In genomic region chr3:69948246-69948862, GRCh38 we compare ENCODE assay signal across 9 cellular contexts. TPM values are rescaled to one million over a fixed set of nuclear protein-coding genes. Genes with fewer than 3 reads are reported as not detected.
A peak's percentile ranks its signal among the peaks of the same experiment; 100 is the strongest.
DNase-seq lines count a peak whose midpoint lies in the region; ATAC-seq and TF ChIP-seq lines count a peak whose summit lies in the region.
"Had no signal": no experiment of that assay in that cellular context is flagged by ENCODE, and none has a peak within 500 bp of the region (broad histone marks: within the 10 kb centered on the region; RNA-seq: fewer than 3 reads in every experiment).

No MANE protein-coding gene starts in this region.

- ATAC-seq in natural killer cell (no peak), PC-3 (no peak), GM21528 (IDR thresholded peaks at IDR 0.05; ENCODE audit: low FRiP score, unreplicated experiment) (no peak), HG03520 (IDR thresholded peaks at IDR 0.05; ENCODE audit: unreplicated experiment) (no peak)
- ATAC-seq in natural killer cell treated with Interleukin-12 subunit alpha and Interleukin-12 subunit beta and Interleukin-15 and Interleukin-18, amount 100 ng/mL, for 72 hours: no peak

- no TSS peak for BruUV-seq in PC-3 (replicated peaks; lab: Mats Ljungman, UMichigan)

- intact Hi-C loops in natural killer cell (cut with micrococcal nuclease): no loop called here
- intact Hi-C loops in PC-3 (cut with micrococcal nuclease): loop anchor here (1.0 to 2.0 kb wide), 3 partner anchors 94 to 257 kb away; no protein-coding TSS in a partner anchor

- H3F3A ChIP-seq in PC-3 (ENCODE audit: low read length, unreplicated experiment): no peaks in the 10 kb centered on the region

- CTCF ChIA-PET in PC-3 (lab: Charles Lee): interaction anchor here (0.6 to 0.8 kb wide), 4 partner anchors 153 to 1710 kb away, joined by 3 to 7 read pairs (median 4); no protein-coding TSS in a partner anchor

- no peaks in the 10 kb centered on the region for H3K9me3 ChIP-seq in PC-3 (ENCODE audit: low read length)

- H3K27ac Mint-ChIP-seq in natural killer cell: no peak overlapping the region
- no peak overlapping the region for H3K27ac Mint-ChIP-seq in natural killer cell treated with Interleukin-12 subunit alpha and Interleukin-12 subunit beta and Interleukin-15 and Interleukin-18, amount 100 ng/mL, for 72 hours

- no peaks in the 10 kb centered on the region for H3K79me2 ChIP-seq in PC-3 (ENCODE audit: low read length)

- POLR2A ChIA-PET in PC-3 (lab: Charles Lee; ENCODE audit: unreplicated experiment): no interaction called here

- H3K4me3 Mint-ChIP-seq in natural killer cell: no peak overlapping the region
- no peak overlapping the region for H3K4me3 Mint-ChIP-seq in natural killer cell treated with Interleukin-12 subunit alpha and Interleukin-12 subunit beta and Interleukin-15 and Interleukin-18, amount 100 ng/mL, for 72 hours

- no peak overlapping the region for H2AFZ ChIP-seq in PC-3 (ENCODE audit: low read length)

- H4K20me1 ChIP-seq in PC-3 (ENCODE audit: low read length): no peaks in the 10 kb centered on the region

- no peaks in the 10 kb centered on the region for H3K4me1 ChIP-seq in PC-3 (ENCODE audit: insufficient read depth, low read length)

- H3K4me1 Mint-ChIP-seq in natural killer cell: no peaks in the 10 kb centered on the region
- H3K4me1 Mint-ChIP-seq in natural killer cell treated with Interleukin-12 subunit alpha and Interleukin-12 subunit beta and Interleukin-15 and Interleukin-18, amount 100 ng/mL, for 72 hours (ENCODE audit: low read depth in 2 of 2): no peaks in the 10 kb centered on the region

- no peaks in the 10 kb centered on the region for H3K36me3 ChIP-seq in PC-3 (ENCODE audit: low read depth, low read length)

- H3K4me3 ChIP-seq in PC-3 (ENCODE audit: low read length) (no peak overlapping the region), fibroblast of pulmonary artery (replicated peaks; ENCODE audit: low read depth, low read length) (no peak overlapping the region), retinal pigment epithelial cell (ENCODE audit: low read length) (no peak overlapping the region)

- H3K36me3 Mint-ChIP-seq in natural killer cell: no peaks in the 10 kb centered on the region
- H3K36me3 Mint-ChIP-seq in natural killer cell treated with Interleukin-12 subunit alpha and Interleukin-12 subunit beta and Interleukin-15 and Interleukin-18, amount 100 ng/mL, for 72 hours: no peaks in the 10 kb centered on the region

- H3K27me3 ChIP-seq in PC-3 (ENCODE audit: low read length): no peaks in the 10 kb centered on the region

- H3K27ac ChIP-seq in PC-3 (ENCODE audit: low read length): no peak overlapping the region
- H3K27ac ChIP-seq: epithelial cell of prostate had no signal

- no peak overlapping the region for H3K4me2 ChIP-seq in PC-3 (ENCODE audit: low read length)

- DNase-seq in natural killer cell: no peak
- no peak for DNase-seq in natural killer cell treated with Interleukin-12 subunit alpha and Interleukin-12 subunit beta and Interleukin-15 and Interleukin-18, amount 100 ng/mL, for 72 hours (ENCODE audit: low spot score)
- DNase-seq in PC-3: peak; percentile 35
- peak; percentile 61 for DNase-seq in fibroblast of pulmonary artery (ENCODE audit: low read depth)
- no peak for DNase-seq in retinal pigment epithelial cell (ENCODE audit: low read depth)
- DNase-seq in NCI-H446 treated with DMSO at 0.1 percent for 48 hours (lab: John Stamatoyannopoulos, UW): no peak

- no peak overlapping the region for H3K9ac ChIP-seq in PC-3 (ENCODE audit: low read length)

- no peaks in the 10 kb centered on the region for H3K9me2 ChIP-seq in PC-3 (replicated peaks; ENCODE audit: low read length)

- H3K27me3 Mint-ChIP-seq in natural killer cell (ENCODE audit: low read depth in 2 of 2): no peaks in the 10 kb centered on the region
- H3K27me3 Mint-ChIP-seq in natural killer cell treated with Interleukin-12 subunit alpha and Interleukin-12 subunit beta and Interleukin-15 and Interleukin-18, amount 100 ng/mL, for 72 hours: no peaks in the 10 kb centered on the region

- peak; percentile 27 for TF ChIP-seq CTCF in natural killer cell (IDR thresholded peaks at IDR 0.05)
- TF ChIP-seq CTCF in PC-3 (conservative IDR thresholded peaks at IDR 0.05; ENCODE audit: low read depth, low read length): peak; percentile 51; the same call in 1 of the 2 replicates
- peak; percentile 58 for TF ChIP-seq CTCF in fibroblast of pulmonary artery (IDR thresholded peaks at IDR 0.05; ENCODE audit: low read length, missing control alignments)
- TF ChIP-seq CTCF in retinal pigment epithelial cell (conservative IDR thresholded peaks at IDR 0.05; ENCODE audit: low read depth, low read length): peak; percentile 51

- H3K9me3 Mint-ChIP-seq in natural killer cell: no peaks in the 10 kb centered on the region
- H3K9me3 Mint-ChIP-seq in natural killer cell treated with Interleukin-12 subunit alpha and Interleukin-12 subunit beta and Interleukin-15 and Interleukin-18, amount 100 ng/mL, for 72 hours: no peaks in the 10 kb centered on the region

RNA-seq across cellular contexts. Expression of gene SAMMSON, which starts 51.2 kb away (rescaled TPM):
- total RNA-seq in natural killer cell (not detected), PC-3 (2014; rRNA removed) (not detected in 2 replicates)
- total RNA-seq in natural killer cell treated with Interleukin-12 subunit alpha and Interleukin-12 subunit beta and Interleukin-15 and Interleukin-18, amount 100 ng/mL, for 72 hours: not detected

Comparison
In these comparisons a context has a peak if more than half of its experiments do, and no peak if none do; other contexts are left out.
1. DNase-seq: peak in PC-3 (single experiment) and fibroblast of pulmonary artery (single experiment); none in natural killer cell (single experiment), natural killer cell treated with Interleukin-12 subunit alpha and Interleukin-12 subunit beta and Interleukin-15 and Interleukin-18, amount 100 ng/mL, for 72 hours (single experiment), retinal pigment epithelial cell (single experiment) and NCI-H446 treated with DMSO at 0.1 percent for 48 hours (single experiment).
2. Peak in every context shown above with its lines, with median percentiles within 50 percentile points of each other: CTCF ChIP-seq.